22 cellular contexts compared by ENCODE assay signal in genomic region chr11:39975091-39975490, GRCh38.
DNase-seq lines count a peak whose midpoint lies in the region; TF ChIP-seq lines count a peak whose summit lies in the region.
"Had no signal": no experiment of that assay in that cellular context is flagged by ENCODE, and none has a peak within 500 bp of the region (broad histone marks: within the 10 kb centered on the region; RNA-seq: fewer than 3 reads in every experiment).

No MANE protein-coding gene starts in this region.

- 92% methylated on average over 1 of the region's 1 CpG for WGBS in smooth muscle cell (ENCODE audit: low lambda C conversion rate)

- intact Hi-C loops in A673 (cut with micrococcal nuclease; ENCODE audit: unreplicated experiment): loop anchor here (5.0 to 10.0 kb wide), 4 partner anchors 152 to 750 kb away; no protein-coding TSS in a partner anchor
- intact Hi-C loops in activated naive CD4-positive, alpha-beta T cell treated with anti-CD3 and anti-CD28 coated beads for 36 hours (cut with micrococcal nuclease): no loop called here

- H3K9me3 Mint-ChIP-seq in neural crest cell: peaks cover 8% of the 10 kb centered on the region
- peaks cover 5% of the 10 kb centered on the region for H3K9me3 Mint-ChIP-seq in activated naive CD4-positive, alpha-beta T cell treated with anti-CD3 and anti-CD28 coated beads for 36 hours
- H3K9me3 Mint-ChIP-seq: H9 had no signal

- H3K36me3 ChIP-seq in A673 (ENCODE audit: insufficient read depth, low read length, poor library complexity, severe bottlenecking) (no peaks in the 10 kb centered on the region), OCI-LY3 (replicated peaks; ENCODE audit: low read depth, low read length) (no peaks in the 10 kb centered on the region), smooth muscle cell (ENCODE audit: low read depth) (no peaks in the 10 kb centered on the region)
- H3K36me3 ChIP-seq: BE2C; BLaER1 treated with 17β-estradiol and CSF1 and Interleukin-3, amounts not matched to agents 10 nM and 100 nM had no signal

- H3K36me3 Mint-ChIP-seq in neural crest cell (ENCODE audit: low read depth): no peaks in the 10 kb centered on the region
- H3K36me3 Mint-ChIP-seq in activated naive CD4-positive, alpha-beta T cell treated with anti-CD3 and anti-CD28 coated beads for 36 hours (ENCODE audit: low read depth): no peaks in the 10 kb centered on the region
- H3K36me3 Mint-ChIP-seq: CD14-positive monocyte; CD8-positive, alpha-beta memory T cell had no signal

- no peaks in the 10 kb centered on the region for H3F3A ChIP-seq in smooth muscle cell (ENCODE audit: low read depth)

- H4K20me1 ChIP-seq in OCI-LY3 (ENCODE audit: insufficient read depth, low read length) (no peaks in the 10 kb centered on the region), smooth muscle cell (ENCODE audit: low read depth) (no peaks in the 10 kb centered on the region)
- H4K20me1 ChIP-seq: BLaER1 treated with 17β-estradiol and CSF1 and Interleukin-3, amounts not matched to agents 10 nM and 100 nM had no signal

- TF ChIP-seq CTCF in A673 (conservative IDR thresholded peaks at IDR 0.05; ENCODE audit: low read depth, low read length) (no peak), OCI-LY3 (IDR thresholded peaks at IDR 0.05; ENCODE audit: low read depth, low read length) (no peak), neural crest cell (conservative IDR thresholded peaks at IDR 0.05) (no peak), smooth muscle cell (IDR thresholded peaks at IDR 0.05; ENCODE audit: borderline replicate concordance, insufficient read depth, poor library complexity, severe bottlenecking) (no peak)

- H3K27me3 Mint-ChIP-seq in neural crest cell (ENCODE audit: low read depth): no peaks in the 10 kb centered on the region
- H3K27me3 Mint-ChIP-seq in activated naive CD4-positive, alpha-beta T cell treated with anti-CD3 and anti-CD28 coated beads for 36 hours (ENCODE audit: low read depth): no peaks in the 10 kb centered on the region
- H3K27me3 Mint-ChIP-seq: CD4-positive, alpha-beta T cell; CD8-positive, alpha-beta memory T cell had no signal

- H3K79me2 ChIP-seq in OCI-LY3 (ENCODE audit: low read length) (no peaks in the 10 kb centered on the region), smooth muscle cell (ENCODE audit: low read depth) (no peaks in the 10 kb centered on the region)

- H3K4me1 Mint-ChIP-seq in neural crest cell: peaks cover 20% of the 10 kb centered on the region
- no peaks in the 10 kb centered on the region for H3K4me1 Mint-ChIP-seq in activated naive CD4-positive, alpha-beta T cell treated with anti-CD3 and anti-CD28 coated beads for 36 hours (ENCODE audit: low read depth)
- H3K4me1 Mint-ChIP-seq: CD14-positive monocyte; CD8-positive, alpha-beta memory T cell had no signal

- H3K9ac ChIP-seq in OCI-LY3 (ENCODE audit: low read length): no peak overlapping the region
- no peak overlapping the region for H3K9ac ChIP-seq in smooth muscle cell (ENCODE audit: low read depth)
- H3K9ac ChIP-seq: BLaER1 treated with 17β-estradiol and CSF1 and Interleukin-3, amounts not matched to agents 10 nM and 100 nM; GM23248 had no signal

- peaks cover 25% of the 10 kb centered on the region for H3K4me1 ChIP-seq in A673 (ENCODE audit: insufficient read depth, low read length, poor library complexity, severe bottlenecking)
- H3K4me1 ChIP-seq in OCI-LY3 (ENCODE audit: low read length): no peaks in the 10 kb centered on the region
- no peaks in the 10 kb centered on the region for H3K4me1 ChIP-seq in smooth muscle cell (ENCODE audit: low read depth)
- H3K4me1 ChIP-seq: BE2C had no signal

- H3K4me3 ChIP-seq in A673 (ENCODE audit: low read depth, low read length, poor library complexity, severe bottlenecking): no peak overlapping the region
- H3K4me3 ChIP-seq in OCI-LY3 (ENCODE audit: low read length): no peak overlapping the region
- H3K4me3 ChIP-seq in smooth muscle cell: no peak overlapping the region
- H3K4me3 ChIP-seq: BLaER1 treated with 17β-estradiol and CSF1 and Interleukin-3, amounts not matched to agents 10 nM and 100 nM; GM12878; GM23248 had no signal

- H2AFZ ChIP-seq in OCI-LY3 (ENCODE audit: low read depth, low read length) (0 out of 2 replicates have a peak overlapping the region, but pooled peaks have one; percentile 8), smooth muscle cell (ENCODE audit: low read depth) (peak overlapping the region; percentile 8)
- H2AFZ ChIP-seq: GM23248 had no signal

- peak overlapping the region; percentile 23 for H3K4me3 Mint-ChIP-seq in neural crest cell
- no peak overlapping the region for H3K4me3 Mint-ChIP-seq in activated naive CD4-positive, alpha-beta T cell treated with anti-CD3 and anti-CD28 coated beads for 36 hours
- H3K4me3 Mint-ChIP-seq: CD14-positive monocyte; CD4-positive, alpha-beta T cell; CD8-positive, alpha-beta memory T cell; H9 had no signal

- POLR2A ChIA-PET in A673 (lab: Charles Lee; ENCODE audit: low non-redundant PET): no interaction called here

- H3K4me2 ChIP-seq in OCI-LY3 (ENCODE audit: low read length) (no peak overlapping the region), smooth muscle cell (no peak overlapping the region)
- H3K4me2 ChIP-seq: BLaER1 treated with 17β-estradiol and CSF1 and Interleukin-3, amounts not matched to agents 10 nM and 100 nM had no signal

- H3K27ac ChIP-seq in A673 (ENCODE audit: low read depth, low read length, poor library complexity, severe bottlenecking) (no peak overlapping the region), OCI-LY3 (ENCODE audit: low read length) (no peak overlapping the region), smooth muscle cell (ENCODE audit: low read depth) (no peak overlapping the region)
- H3K27ac ChIP-seq: 22Rv1; BLaER1 treated with 17β-estradiol and CSF1 and Interleukin-3, amounts not matched to agents 10 nM and 100 nM; GM23248 had no signal

- H3K27me3 ChIP-seq in A673 (replicated peaks; ENCODE audit: insufficient read depth, low read depth, low read length, poor library complexity) (peaks cover 7% of the 10 kb centered on the region), OCI-LY3 (ENCODE audit: low read depth, low read length) (no peaks in the 10 kb centered on the region), smooth muscle cell (ENCODE audit: low read depth) (no peaks in the 10 kb centered on the region)
- H3K27me3 ChIP-seq: BE2C; BLaER1 treated with 17β-estradiol and CSF1 and Interleukin-3, amounts not matched to agents 10 nM and 100 nM had no signal

- DNase-seq in A673 (ENCODE audit: low spot score) (peak; percentile 92), neural crest cell (ENCODE audit: low read depth, low spot score) (no peak), smooth muscle cell (lab: John Stamatoyannopoulos, UW; ENCODE audit: unreplicated experiment) (no peak)
- no peak for DNase-seq in stimulated activated CD4-positive, alpha-beta T cell treated with anti-CD3 and anti-CD28 coated beads, Interleukin-4, amount 100 ng/mL, for 1 hour
- no peak for DNase-seq in activated naive CD4-positive, alpha-beta T cell treated with anti-CD3 and anti-CD28 coated beads for 36 hours
- DNase-seq in stimulated activated naive CD4-positive, alpha-beta T cell treated with Interleukin-2 at 50 U/mL for 16 hours (lab: John Stamatoyannopoulos, UW): no peak
- DNase-seq: ACHN; AML-193; BE2C; CD4-positive, alpha-beta T cell; CD8-positive, alpha-beta memory T cell; DMS 273 treated with DMSO at 0.1 percent for 48 hours; DMS79; EL; GDM1; GM23248; H9 had no signal

- peak overlapping the region; percentile 47 for H3K27ac Mint-ChIP-seq in neural crest cell (ENCODE audit: unreplicated experiment)
- no peak overlapping the region for H3K27ac Mint-ChIP-seq in activated naive CD4-positive, alpha-beta T cell treated with anti-CD3 and anti-CD28 coated beads for 36 hours
- H3K27ac Mint-ChIP-seq: CD14-positive monocyte; CD4-positive, alpha-beta T cell; CD8-positive, alpha-beta memory T cell had no signal

- H3K9me3 ChIP-seq in A673 (ENCODE audit: low read depth, low read length, poor library complexity, severe bottlenecking) (no peaks in the 10 kb centered on the region), OCI-LY3 (ENCODE audit: insufficient read depth, low read length) (no peaks in the 10 kb centered on the region), smooth muscle cell (replicated peaks; ENCODE audit: low read depth) (no peaks in the 10 kb centered on the region)
- H3K9me3 ChIP-seq: BE2C; BLaER1 treated with 17β-estradiol and CSF1 and Interleukin-3, amounts not matched to agents 10 nM and 100 nM had no signal

- BruUV-seq in A673 (replicated peaks; lab: Mats Ljungman, UMichigan): no TSS peak

- CTCF ChIA-PET in A673 (lab: Charles Lee): no interaction called here
- CTCF ChIA-PET in activated naive CD4-positive, alpha-beta T cell treated with anti-CD3 and anti-CD28 coated beads for 36 hours (lab: Charles Lee): no interaction called here
